29 cellular contexts compared by ENCODE assay signal in the genomic region with DNA sequence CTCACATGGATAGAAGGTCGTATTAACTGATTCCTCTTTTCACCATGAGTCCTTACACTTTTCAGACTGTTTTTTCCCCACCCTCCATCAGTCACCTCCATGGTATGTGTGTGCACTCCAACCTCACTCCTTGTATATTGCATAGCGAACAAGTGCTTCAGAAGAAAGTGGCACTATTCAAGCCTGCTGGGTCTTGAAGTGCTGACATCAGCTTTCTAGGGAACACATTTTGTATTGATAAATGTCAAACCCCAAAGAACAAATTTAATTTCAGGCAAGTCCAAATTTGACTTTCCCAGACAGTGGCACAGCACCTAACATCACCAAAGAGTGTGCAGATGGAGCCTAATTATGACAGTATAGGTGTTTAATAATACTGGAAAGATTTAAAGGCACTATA.
"Had no signal": no experiment of that assay in that cellular context is flagged by ENCODE, and none has a peak within 500 bp of the region (broad histone marks: within the 10 kb centered on the region; RNA-seq: fewer than 3 reads in every experiment).

No MANE protein-coding gene starts in this region.

- H3K4me3 ChIP-seq: colonic mucosa, coronary artery, dorsolateral prefrontal cortex, esophagus muscularis mucosa, esophagus squamous epithelium, gastrocnemius medialis, gastroesophageal sphincter, heart left ventricle, heart right ventricle had no signal

- H3K27ac Mint-ChIP-seq: dendritic cell treated with granulocyte-macrophage colony-stimulating factor and Interleukin-4, amounts not matched to agents 40 ng/mL and 50 ng/mL, for 4 days; effector memory CD8-positive, alpha-beta T cell; endodermal cell had no signal

- H3K4me1 Mint-ChIP-seq: endodermal cell had no signal

- ATAC-seq: effector memory CD8-positive, alpha-beta T cell; esophagus mucosa; foreskin keratinocyte; gastrocnemius medialis; gastroesophageal sphincter; heart left ventricle; heart right ventricle had no signal

- H3K27me3 ChIP-seq: colonic mucosa, dorsolateral prefrontal cortex, esophagus muscularis mucosa, esophagus squamous epithelium, foreskin keratinocyte, gastrocnemius medialis, gastroesophageal sphincter, heart left ventricle, heart right ventricle had no signal

- H3K36me3 ChIP-seq: colonic mucosa, esophagus muscularis mucosa, esophagus squamous epithelium, gastrocnemius medialis, gastroesophageal sphincter, heart left ventricle, heart right ventricle had no signal

- H3K4me1 ChIP-seq: colonic mucosa, esophagus muscularis mucosa, esophagus squamous epithelium, foreskin keratinocyte, gastrocnemius medialis, gastroesophageal sphincter, heart left ventricle, heart right ventricle had no signal

- H3K9me3 Mint-ChIP-seq: dendritic cell treated with granulocyte-macrophage colony-stimulating factor and Interleukin-4, amounts not matched to agents 40 ng/mL and 50 ng/mL, for 4 days; endodermal cell had no signal

- H3K9me3 ChIP-seq: colonic mucosa, esophagus muscularis mucosa, esophagus squamous epithelium, gastrocnemius medialis, gastroesophageal sphincter, heart left ventricle had no signal

- DNase-seq: colonic mucosa; cortex of kidney; dermis blood vessel endothelial cell; dorsolateral prefrontal cortex; effector CD4-positive, alpha-beta T cell; effector CD8-positive, alpha-beta T cell; effector memory CD4-positive, alpha-beta T cell; effector memory CD8-positive, alpha-beta T cell; endodermal cell; erythroblast; esophagus squamous epithelium; foreskin fibroblast; foreskin keratinocyte; foreskin melanocyte; gastrocnemius medialis; glutamatergic neuron; head of caudate nucleus; heart left ventricle; heart right ventricle had no signal

- FAIRE-seq: colon, endometrium, endothelial cell of umbilical vein, frontal cortex had no signal

- H3K4me3 Mint-ChIP-seq: dendritic cell treated with granulocyte-macrophage colony-stimulating factor and Interleukin-4, amounts not matched to agents 40 ng/mL and 50 ng/mL, for 4 days; effector memory CD8-positive, alpha-beta T cell; endodermal cell had no signal

- H3K27me3 Mint-ChIP-seq: dendritic cell treated with granulocyte-macrophage colony-stimulating factor and Interleukin-4, amounts not matched to agents 40 ng/mL and 50 ng/mL, for 4 days; effector memory CD8-positive, alpha-beta T cell had no signal

- H3K27ac ChIP-seq: colonic mucosa, coronary artery, dorsolateral prefrontal cortex, epithelial cell of prostate, esophagus muscularis mucosa, esophagus squamous epithelium, foreskin keratinocyte, gastrocnemius medialis, gastroesophageal sphincter, heart left ventricle, heart right ventricle had no signal
